ENCODE assay signal across 16 cellular contexts in the genomic region with DNA sequence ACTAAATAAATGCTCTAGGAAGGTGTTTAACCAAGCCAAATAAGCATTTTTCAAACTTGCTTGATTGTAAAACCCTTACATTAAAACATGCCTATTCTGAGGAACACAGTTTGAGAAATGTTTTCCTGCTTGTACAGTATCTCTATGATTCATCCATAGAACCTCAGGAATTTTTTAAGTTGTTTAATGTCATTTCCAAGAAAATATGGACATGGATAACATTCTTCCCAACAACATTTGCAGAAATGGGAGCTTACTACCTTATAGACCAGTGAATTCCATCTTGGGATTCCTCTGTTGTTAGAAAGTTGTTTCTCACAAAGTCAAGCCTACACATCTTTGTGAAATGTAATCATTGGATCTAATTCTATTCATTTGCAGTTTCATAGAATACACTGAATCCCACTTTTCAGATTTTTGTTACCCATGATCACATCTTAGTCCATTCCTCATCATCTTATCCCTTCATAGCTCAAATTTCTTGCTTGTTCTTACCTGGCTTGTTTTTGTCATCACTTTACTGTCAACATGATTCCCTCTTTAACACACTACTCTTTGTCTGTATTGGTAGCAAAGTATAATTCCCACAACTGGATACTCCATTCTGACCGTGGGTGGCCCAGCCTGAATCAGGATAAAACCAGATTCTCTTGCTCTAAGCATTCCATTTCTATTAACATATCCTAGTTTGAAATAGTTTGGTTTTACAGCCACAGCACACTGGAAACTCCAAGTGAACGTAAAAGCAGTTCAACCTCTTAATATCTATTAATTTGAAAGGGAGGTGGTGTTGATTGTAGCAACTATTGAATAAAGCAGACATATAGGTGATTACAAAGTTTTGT. TPM values are rescaled to one million over a fixed set of nuclear protein-coding genes. Genes with fewer than 3 reads are reported as not detected.
"Had no signal": no experiment of that assay in that cellular context is flagged by ENCODE, and none has a peak within 500 bp of the region (broad histone marks: within the 10 kb centered on the region; RNA-seq: fewer than 3 reads in every experiment).

No MANE protein-coding gene starts in this region.

- H3K27me3 Mint-ChIP-seq: activated CD4-positive, alpha-beta T cell treated with anti-CD3 and anti-CD28 coated beads for 36 hours; activated naive CD4-positive, alpha-beta T cell treated with anti-CD3 and anti-CD28 coated beads, Interleukin-2, amount 50 U/mL, for 24 hours had no signal

- H3K4me3 ChIP-seq: colonic mucosa, gastrocnemius medialis, thyroid gland had no signal

- H3K4me3 Mint-ChIP-seq: activated CD4-positive, alpha-beta T cell treated with anti-CD3 and anti-CD28 coated beads for 36 hours; activated naive CD4-positive, alpha-beta T cell treated with anti-CD3 and anti-CD28 coated beads, Interleukin-2, amount 50 U/mL, for 24 hours; nephron; WTC11 had no signal

- DNase-seq: activated CD4-positive, alpha-beta T cell treated with anti-CD3 and anti-CD28 coated beads for 36 hours; activated CD4-positive, alpha-beta T cell treated with anti-CD3 and anti-CD28 coated beads, Interleukin-2, amount 50 U/mL, for 48 hours; activated gamma-delta T cell; colonic mucosa; erythroblast; gastrocnemius medialis; head of caudate nucleus; mesendoderm; nucleus accumbens; stimulated activated CD4-positive, alpha-beta T cell treated with anti-CD3 and anti-CD28 coated beads, Interleukin-2, amount 100 ng/mL, for 24 hours; stimulated activated naive CD4-positive, alpha-beta T cell treated with Interleukin-2 at 50 U/mL for 16 hours; thyroid gland had no signal

- H3K36me3 ChIP-seq: colonic mucosa, gastrocnemius medialis, thyroid gland had no signal

- H3K36me3 Mint-ChIP-seq: activated naive CD4-positive, alpha-beta T cell treated with anti-CD3 and anti-CD28 coated beads, Interleukin-2, amount 50 U/mL, for 24 hours; WTC11 had no signal

- H3K4me1 Mint-ChIP-seq: activated CD4-positive, alpha-beta T cell treated with anti-CD3 and anti-CD28 coated beads for 36 hours; activated naive CD4-positive, alpha-beta T cell treated with anti-CD3 and anti-CD28 coated beads, Interleukin-2, amount 50 U/mL, for 24 hours; nephron; WTC11 had no signal

- H3K4me1 ChIP-seq: colonic mucosa, gastrocnemius medialis, thyroid gland had no signal

- H3K9me3 ChIP-seq: colonic mucosa, gastrocnemius medialis, thyroid gland had no signal

- H3K27me3 ChIP-seq: colonic mucosa, gastrocnemius medialis, thyroid gland had no signal

- H3K27ac ChIP-seq: colonic mucosa, gastrocnemius medialis, thyroid gland had no signal

- H3K27ac Mint-ChIP-seq: activated CD4-positive, alpha-beta T cell treated with anti-CD3 and anti-CD28 coated beads for 36 hours; activated naive CD4-positive, alpha-beta T cell treated with anti-CD3 and anti-CD28 coated beads, Interleukin-2, amount 50 U/mL, for 24 hours; WTC11 had no signal

RNA-seq across cellular contexts. Expression of a gene that starts 49.4 kb away (rescaled TPM):
- total RNA-seq: activated CD4-positive, alpha-beta T cell treated with anti-CD3 and anti-CD28 coated beads for 36 hours; T-helper 2 cell treated with Interferon-gamma antibody and Interleukin-4, amounts not matched to agents 100 ng/mL and 5 ng/mL, for 36 hours had no signal
